ENCODE assay signal across 24 cellular contexts in genomic region chr2:51251356-51251755, GRCh38.
"Had no signal": no experiment of that assay in that cellular context is flagged by ENCODE, and none has a peak within 500 bp of the region (broad histone marks: within the 10 kb centered on the region; RNA-seq: fewer than 3 reads in every experiment).

No MANE protein-coding gene starts in this region.

- H3K4me3 Mint-ChIP-seq: immature natural killer cell, mesothelial cell of epicardium, naive B cell had no signal

- H3K9me3 ChIP-seq: lower lobe of right lung had no signal

- H3K27me3 ChIP-seq: esophagus muscularis mucosa, foreskin keratinocyte, gastroesophageal sphincter, heart left ventricle, hepatocyte, left lung had no signal

- H3K36me3 ChIP-seq: esophagus muscularis mucosa, gastroesophageal sphincter, heart left ventricle, left lung, lower lobe of right lung had no signal

- H3K36me3 Mint-ChIP-seq: mesothelial cell of epicardium, naive B cell had no signal

- H3K4me1 Mint-ChIP-seq: immature natural killer cell, mesothelial cell of epicardium, naive B cell had no signal

- H3K79me2 ChIP-seq: hepatocyte had no signal

- H3K27ac Mint-ChIP-seq: immature natural killer cell, mesothelial cell of epicardium, naive B cell had no signal

- H3K4me3 ChIP-seq: coronary artery, dorsolateral prefrontal cortex, esophagus muscularis mucosa, gastroesophageal sphincter, heart left ventricle, hepatocyte, left lung, lower lobe of right lung had no signal

- H3K4me2 ChIP-seq: hepatocyte had no signal

- ATAC-seq: foreskin keratinocyte, gastroesophageal sphincter, heart left ventricle, left lung, left ventricle myocardium superior had no signal

- H3K4me1 ChIP-seq: esophagus muscularis mucosa, foreskin keratinocyte, gastroesophageal sphincter, heart left ventricle, left lung, lower lobe of right lung had no signal

- DNase-seq: dermis blood vessel endothelial cell; dorsolateral prefrontal cortex; effector CD4-positive, alpha-beta T cell; effector memory CD4-positive, alpha-beta T cell; foreskin keratinocyte; heart left ventricle; hypothalamus; immature natural killer cell; islet precursor cell; kidney; kidney glomerular epithelial cell; left ventricle myocardium superior; lower lobe of right lung; mesenchymal stem cell; naive B cell had no signal

- H3K27ac ChIP-seq: coronary artery, dorsolateral prefrontal cortex, esophagus muscularis mucosa, foreskin keratinocyte, gastroesophageal sphincter, heart left ventricle, hepatocyte, left lung, lower lobe of right lung had no signal

- H2AFZ ChIP-seq: hepatocyte had no signal

- FAIRE-seq: colon, endothelial cell of umbilical vein, frontal cortex, kidney had no signal

- H3K27me3 Mint-ChIP-seq: naive B cell had no signal
